In genomic region chr3:48301020-48301813, GRCh38 we compare ENCODE assay signal across 8 cellular contexts. TPM values are rescaled to one million over a fixed set of nuclear protein-coding genes. Genes with fewer than 3 reads are reported as not detected.
A peak's percentile ranks its signal among the peaks of the same experiment; 100 is the strongest.
DNase-seq lines count a peak whose midpoint lies in the region; ATAC-seq, FAIRE-seq and TF ChIP-seq lines count a peak whose summit lies in the region.

Gene NME6, minus strand, starts transcription at chr3:48301367.

- TF ChIP-seq EP300 in A549 (IDR thresholded peaks at IDR 0.05), result no peak

- TF ChIP-seq POLR2A in A549 (IDR thresholded peaks at IDR 0.05; ENCODE audit: low read length), result peak; percentile 56

- H3K27ac Mint-ChIP-seq in WTC11, result peak within 1 kb of the TSS; percentile 84

- peaks cover 19% of the 10 kb centered on the region for H3K4me1 Mint-ChIP-seq in WTC11

- H3K9me3 Mint-ChIP-seq in WTC11, result no peaks in the 10 kb centered on the region

- TF ChIP-seq CTCF in A549 (IDR thresholded peaks at IDR 0.05) (no peak), WTC11 (IDR thresholded peaks at IDR 0.05) (no peak), bronchial epithelial cell (IDR thresholded peaks at IDR 0.05; ENCODE audit: insufficient read depth, low read length, severe bottlenecking) (no peak), smooth muscle cell (IDR thresholded peaks at IDR 0.05; ENCODE audit: borderline replicate concordance, insufficient read depth, poor library complexity, severe bottlenecking) (no peak)

- peaks cover 11% of the 10 kb centered on the region for H3K36me3 ChIP-seq in bronchial epithelial cell (ENCODE audit: control insufficient read depth, insufficient read depth, low read length)
- H3K36me3 ChIP-seq in smooth muscle cell (ENCODE audit: low read depth), result no peaks in the 10 kb centered on the region

- H3K4me3 ChIP-seq in A549 (peak within 1 kb of the TSS; percentile 82), bronchial epithelial cell (ENCODE audit: low read depth, low read length) (peak within 1 kb of the TSS; percentile 92), smooth muscle cell (peak within 1 kb of the TSS; percentile 78)

- H4K20me1 ChIP-seq in smooth muscle cell (ENCODE audit: low read depth), result no peaks in the 10 kb centered on the region

- H3K27me3 ChIP-seq in bronchial epithelial cell (ENCODE audit: control insufficient read depth, insufficient read depth, low read length), result no peaks in the 10 kb centered on the region
- H3K27me3 ChIP-seq in smooth muscle cell (ENCODE audit: low read depth), result peaks cover 3% of the 10 kb centered on the region

- peak; percentile 67 to 89 for DNase-seq in A549 (ENCODE audit: low read depth in 1 of 2, low spot score in 1 of 2)
- DNase-seq in NCI-H226, result peak; percentile 92
- peak; percentile 93 for DNase-seq in WTC11 (ENCODE audit: low spot score)
- DNase-seq in bronchial epithelial cell (ENCODE audit: low read depth), result peak; percentile 76
- peak; percentile 94 for DNase-seq in iPS-NIHi7 (ENCODE audit: extremely low spot score)
- peak; percentile 47 for DNase-seq in smooth muscle cell (lab: John Stamatoyannopoulos, UW; ENCODE audit: unreplicated experiment)

- CTCF ChIA-PET in A549 (lab: Yijun Ruan, JAX) (interaction anchor here (0.9 kb wide), 1 partner anchor 27 kb away, joined by 3 read pairs; no protein-coding TSS in a partner anchor), WTC11 (lab: Charles Lee) (interaction anchor here (0.8 to 1.6 kb wide), 6 partner anchors 22 to 135 kb away, joined by 3 to 18 read pairs (median 4); no protein-coding TSS in a partner anchor)

- peak; percentile 97 to 98 for ATAC-seq in A549
- peak; percentile 80 for ATAC-seq in GM18868 (IDR thresholded peaks at IDR 0.05; ENCODE audit: unreplicated experiment)
- peak; percentile 75 for ATAC-seq in HG03175 (IDR thresholded peaks at IDR 0.05; ENCODE audit: unreplicated experiment)
- ATAC-seq in WTC11, result peak; percentile 93

- peak within 1 kb of the TSS; percentile 95 for H2AFZ ChIP-seq in smooth muscle cell (ENCODE audit: low read depth)

- H3K9me3 ChIP-seq in A549 (no peaks in the 10 kb centered on the region), smooth muscle cell (replicated peaks; ENCODE audit: low read depth) (no peaks in the 10 kb centered on the region)

- H3K4me2 ChIP-seq in A549 (peak within 1 kb of the TSS; percentile 96), smooth muscle cell (peak within 1 kb of the TSS; percentile 91)

- H3F3A ChIP-seq in smooth muscle cell (ENCODE audit: low read depth), result no peaks in the 10 kb centered on the region

- no peak for TF ChIP-seq RAD21 in A549 (conservative IDR thresholded peaks at IDR 0.05 in 1 of 2, IDR thresholded peaks at IDR 0.05 in 1 of 2)

- H3K36me3 Mint-ChIP-seq in WTC11, result peaks cover 19% of the 10 kb centered on the region

- H3K9ac ChIP-seq in smooth muscle cell (ENCODE audit: low read depth), result peak within 1 kb of the TSS; percentile 93

- FAIRE-seq in A549 (lab: Jason Lieb, UNC) (no peak), bronchial epithelial cell (lab: Jason Lieb, UNC) (no peak)

- H3K4me3 Mint-ChIP-seq in WTC11, result peak within 1 kb of the TSS; percentile 85

- peaks cover 20% of the 10 kb centered on the region for H3K79me2 ChIP-seq in smooth muscle cell (ENCODE audit: low read depth)

- H3K27me3 Mint-ChIP-seq in WTC11 (ENCODE audit: low read depth), result peaks cover 20% of the 10 kb centered on the region

- POLR2A ChIA-PET in A549 (lab: Yijun Ruan, JAX), result interaction anchor here (1.0 kb wide), 2 partner anchors 13 to 98 kb away, joined by 3 read pairs; no protein-coding TSS in a partner anchor
- POLR2A ChIA-PET in WTC11 (lab: Charles Lee), result interaction anchor here (0.5 to 0.6 kb wide), 3 partner anchors 66 to 132 kb away, joined by 3 to 4 read pairs (median 3); no protein-coding TSS in a partner anchor

- 3% methylated on average over 10 of the region's 70 CpGs for WGBS in A549 (ENCODE audit: missing lambda C conversion rate)
- under 1% methylated on average over 59 of the region's 70 CpGs for WGBS in smooth muscle cell (ENCODE audit: low lambda C conversion rate)

- H3K27ac ChIP-seq in A549, result peak within 1 kb of the TSS; percentile 97 to 99
- H3K27ac ChIP-seq in smooth muscle cell (ENCODE audit: low read depth), result peak within 1 kb of the TSS; percentile 88

- H3K4me1 ChIP-seq in A549 (peaks cover 7% of the 10 kb centered on the region), smooth muscle cell (ENCODE audit: low read depth) (peaks cover 6% of the 10 kb centered on the region)

TF ChIP-seq in A549, 52 proteins besides CTCF, POLR2A, EP300 and RAD21 (continues in another document):
- TF ChIP-seq E2F6 (IDR thresholded peaks at IDR 0.05; ENCODE audit: borderline replicate concordance, low read depth), result peak; percentile 99
- TF ChIP-seq KDM1A (IDR thresholded peaks at IDR 0.05; ENCODE audit: low read depth), result no peak
- no peak for TF ChIP-seq SREBF2 (IDR thresholded peaks at IDR 0.05)
- peak; percentile 98 for TF ChIP-seq MAX (IDR thresholded peaks at IDR 0.05)
- TF ChIP-seq GATA3 (IDR thresholded peaks at IDR 0.05; ENCODE audit: borderline replicate concordance), result no peak
- TF ChIP-seq POLR2AphosphoS2 (conservative IDR thresholded peaks at IDR 0.05; ENCODE audit: low read length), result no peak
- TF ChIP-seq JUN (IDR thresholded peaks at IDR 0.05), result peak; percentile 70 to 95; a peak in 4 of 5 replicates
- no peak for TF ChIP-seq ZFP36 (IDR thresholded peaks at IDR 0.05; ENCODE audit: borderline replicate concordance, partially characterized antibody)
- TF ChIP-seq EHMT2 (IDR thresholded peaks at IDR 0.05; ENCODE audit: low read depth), result no peak
- no peak for TF ChIP-seq TP53 (CRISPR knock-in tag; IDR thresholded peaks at IDR 0.05)
- TF ChIP-seq BCL3 (IDR thresholded peaks at IDR 0.05), result peak; percentile 88; the same call in 2 of the 3 replicates

TF ChIP-seq in WTC11, 78 proteins besides CTCF, POLR2A, EP300 and RAD21 (continues in another document):
- TF ChIP-seq PREB (CRISPR knock-in tag; IDR thresholded peaks at IDR 0.05; ENCODE audit: borderline replicate concordance), result no peak
- TF ChIP-seq NFATC4 (CRISPR knock-in tag; IDR thresholded peaks at IDR 0.05), result peak; percentile 57
- no peak for TF ChIP-seq CBFB (CRISPR knock-in tag; IDR thresholded peaks at IDR 0.05; ENCODE audit: low read depth)
- TF ChIP-seq ZNF263 (CRISPR knock-in tag; IDR thresholded peaks at IDR 0.05; ENCODE audit: low read depth), result peak; percentile 54
- peak; percentile 90 for TF ChIP-seq E2F4 (CRISPR knock-in tag; IDR thresholded peaks at IDR 0.05; ENCODE audit: borderline replicate concordance, low read depth)
- peak; percentile 65 for TF ChIP-seq PRDM15 (CRISPR knock-in tag; IDR thresholded peaks at IDR 0.05)
- TF ChIP-seq NR1H2 (CRISPR knock-in tag; IDR thresholded peaks at IDR 0.05), result no peak

RNA-seq across cellular contexts. Expression of gene NME6, which starts in this region (rescaled TPM):
- 20.5 and 22.7 TPM in 2 replicates for polyA plus RNA-seq in A549 (2011; rRNA removed)
- 31.0 and 35.2 TPM in 2 replicates for polyA plus RNA-seq in A549 (2012; cell fraction: cytosol; rRNA removed)
- polyA plus RNA-seq in A549 (2012; cell fraction: nucleus; rRNA removed), result 13.4 and 14.3 TPM in 2 replicates
- 22.8 to 24.0 TPM (median 23.2 TPM) in 3 replicates for polyA plus RNA-seq in A549 (2017; fragmentation: RNase III; extraction: RNeasy Plus Mini Kit Qiagen cat#74134 plus additional on column Dnase treatment)
- polyA minus RNA-seq in A549 (2011; rRNA and poly(A)+ RNA removed), result 19.2 and 29.3 TPM in 2 replicates
- 9.9 to 13.4 TPM (median 11.0 TPM) in 3 replicates for total RNA-seq in WTC11 (2021)
- total RNA-seq in bronchial epithelial cell, result 31.7 and 40.8 TPM in 2 replicates
- total RNA-seq in smooth muscle cell, result 19.0 and 22.7 TPM in 2 replicates
- 37.6 and 40.4 TPM in 2 replicates for polyA plus RNA-seq in smooth muscle cell

Comparison
In these comparisons a context has a peak if more than half of its experiments do, and no peak if none do; other contexts are left out.
1. Peak in every context shown above with its lines: DNase-seq, ATAC-seq, H3K4me3 ChIP-seq and H3K27ac ChIP-seq.